Comparison of ENCODE assay signal across 23 cellular contexts in genomic region chr15:72965671-72966070, GRCh38.
"Had no signal": no experiment of that assay in that cellular context is flagged by ENCODE, and none has a peak within 500 bp of the region (broad histone marks: within the 10 kb centered on the region; RNA-seq: fewer than 3 reads in every experiment).

No MANE protein-coding gene starts in this region.

- H3K9me3 Mint-ChIP-seq: neural crest cell; stimulated activated memory B cell treated with anti-CD40 and anti-IgM and Interleukin-4, amounts not matched to agents 10 μg/mL and 1 μg/mL and 100 μg/mL, for 72 hours had no signal

- H3K27ac Mint-ChIP-seq: activated CD4-positive, alpha-beta memory T cell treated with anti-CD3 and anti-CD28 coated beads, Interleukin-2, amount 10 ng/mL, durations not matched to agents 7 days and 5 days; activated CD8-positive, alpha-beta memory T cell treated with anti-CD3 and anti-CD28 coated beads, Interleukin-2, amount 10 ng/mL, durations not matched to agents 7 days and 5 days; activated naive CD4-positive, alpha-beta T cell treated with anti-CD3 and anti-CD28 coated beads, Interleukin-2, amount 50 U/mL, for 72 hours; activated T-helper 1 cell treated with anti-CD3 and anti-CD28 coated beads, Interleukin-12 subunit alpha, Interleukin-12 subunit beta, Interleukin-2, Interleukin-4 antibody, amounts not matched to agents 30 ng/mL and 10 ng/mL and 1 ng/mL, durations not matched to agents 14 hours and 24 hours and 36 hours; dendritic cell treated with granulocyte-macrophage colony-stimulating factor and Interleukin-4, amounts not matched to agents 40 ng/mL and 50 ng/mL, for 4 days; stimulated activated memory B cell treated with anti-CD40 and anti-IgM and Interleukin-4, amounts not matched to agents 10 μg/mL and 1 μg/mL and 100 μg/mL, for 72 hours had no signal

- ATAC-seq: activated CD8-positive, alpha-beta memory T cell treated with anti-CD3 and anti-CD28 coated beads, Interleukin-2, amount 10 ng/mL, durations not matched to agents 7 days and 5 days; activated naive CD4-positive, alpha-beta T cell treated with anti-CD3 and anti-CD28 coated beads, Interleukin-2, amount 50 U/mL, for 72 hours; esophagus mucosa; left ventricle myocardium superior; sciatic nerve; stimulated activated memory B cell treated with anti-CD40 and anti-IgM and Interleukin-4, amounts not matched to agents 10 μg/mL and 1 μg/mL and 100 μg/mL, for 72 hours had no signal

- H3K36me3 Mint-ChIP-seq: activated CD8-positive, alpha-beta memory T cell treated with anti-CD3 and anti-CD28 coated beads, Interleukin-2, amount 10 ng/mL, durations not matched to agents 7 days and 5 days; activated naive CD4-positive, alpha-beta T cell treated with anti-CD3 and anti-CD28 coated beads, Interleukin-2, amount 50 U/mL, for 72 hours; brain; stimulated activated memory B cell treated with anti-CD40 and anti-IgM and Interleukin-4, amounts not matched to agents 10 μg/mL and 1 μg/mL and 100 μg/mL, for 72 hours had no signal

- DNase-seq: activated CD4-positive, alpha-beta memory T cell treated with anti-CD3 and anti-CD28 coated beads, Interleukin-2, amount 10 ng/mL, durations not matched to agents 7 days and 5 days; activated CD4-positive, alpha-beta T cell treated with anti-CD3 and anti-CD28 coated beads for 48 hours; activated CD8-positive, alpha-beta memory T cell treated with anti-CD3 and anti-CD28 coated beads, Interleukin-2, amount 10 ng/mL, durations not matched to agents 7 days and 5 days; activated T-cell treated with anti-CD3 and anti-CD28 coated beads for 4 hours; aorta; effector CD4-positive, alpha-beta T cell; glutamatergic neuron; kidney glomerular epithelial cell; left ventricle myocardium superior; mammary epithelial cell; midbrain; small intestine; stimulated activated CD4-positive, alpha-beta T cell treated with anti-CD3 and anti-CD28 coated beads, Interleukin-2, amount 100 ng/mL, for 24 hours; stomach; T-helper 9 cell had no signal

- H3K4me3 Mint-ChIP-seq: activated CD4-positive, alpha-beta memory T cell treated with anti-CD3 and anti-CD28 coated beads, Interleukin-2, amount 10 ng/mL, durations not matched to agents 7 days and 5 days; activated CD8-positive, alpha-beta memory T cell treated with anti-CD3 and anti-CD28 coated beads, Interleukin-2, amount 10 ng/mL, durations not matched to agents 7 days and 5 days; activated T-helper 1 cell treated with anti-CD3 and anti-CD28 coated beads, Interleukin-12 subunit alpha, Interleukin-12 subunit beta, Interleukin-2, Interleukin-4 antibody, amounts not matched to agents 30 ng/mL and 10 ng/mL and 1 ng/mL, durations not matched to agents 14 hours and 24 hours and 36 hours; brain; dendritic cell treated with granulocyte-macrophage colony-stimulating factor and Interleukin-4, amounts not matched to agents 40 ng/mL and 50 ng/mL, for 4 days; neural crest cell; stimulated activated memory B cell treated with anti-CD40 and anti-IgM and Interleukin-4, amounts not matched to agents 10 μg/mL and 1 μg/mL and 100 μg/mL, for 72 hours had no signal

- H3K4me1 Mint-ChIP-seq: neural crest cell; stimulated activated memory B cell treated with anti-CD40 and anti-IgM and Interleukin-4, amounts not matched to agents 10 μg/mL and 1 μg/mL and 100 μg/mL, for 72 hours had no signal
